ENCODE assay signal across 11 cellular contexts in genomic region chr3:130052366-130052765, GRCh38. TPM values are rescaled to one million over a fixed set of nuclear protein-coding genes. Genes with fewer than 3 reads are reported as not detected.
DNase-seq lines count a peak whose midpoint lies in the region; TF ChIP-seq lines count a peak whose summit lies in the region.
"Not testable (repeated sequence)": the region's sequence is repeated elsewhere in the genome, so short reads cannot be mapped to it uniquely, and the experiment has no call there.
"Had no signal": no experiment of that assay in that cellular context is flagged by ENCODE, and none has a peak within 500 bp of the region (broad histone marks: within the 10 kb centered on the region; RNA-seq: fewer than 3 reads in every experiment).

No MANE protein-coding gene starts in this region.

- DNase-seq in ELF-1 (ENCODE audit: low read depth, low spot score) (peak; percentile 70), HFFc6 (peak; percentile 39), RPMI7951 (ENCODE audit: low read depth) (peak; percentile 29), fibroblast of peridontal ligament (ENCODE audit: extremely low read depth) (peak; percentile 11), myocyte (ENCODE audit: low read depth) (peak; percentile 57)
- DNase-seq in osteocyte (ENCODE audit: extremely low spot score, unreplicated experiment) = not testable (repeated sequence)

- TF ChIP-seq CTCF in HFFc6 (IDR thresholded peaks at IDR 0.05); osteocyte (IDR thresholded peaks at IDR 0.05): not testable (repeated sequence)

- H3K27ac Mint-ChIP-seq in HFFc6 (peak overlapping the region; percentile 76), osteocyte (ENCODE audit: unreplicated experiment) (peak overlapping the region; percentile 42)

- peaks cover 42% of the 10 kb centered on the region for H3K4me1 Mint-ChIP-seq in HFFc6 (ENCODE audit: low read depth)
- H3K4me1 Mint-ChIP-seq in osteocyte (ENCODE audit: unreplicated experiment) = peaks cover 21% of the 10 kb centered on the region

- H3K4me3 Mint-ChIP-seq in HFFc6 = peak overlapping the region; percentile 73
- not testable (repeated sequence) for H3K4me3 Mint-ChIP-seq in osteocyte (ENCODE audit: unreplicated experiment)

- not testable (repeated sequence) for H3K9me3 Mint-ChIP-seq in HFFc6; osteocyte (ENCODE audit: unreplicated experiment)

- H3K36me3 Mint-ChIP-seq in HFFc6 (ENCODE audit: low read depth); osteocyte (ENCODE audit: unreplicated experiment): not testable (repeated sequence)

- H3K27me3 Mint-ChIP-seq in HFFc6 (ENCODE audit: insufficient read depth); osteocyte (ENCODE audit: unreplicated experiment): not testable (repeated sequence)

RNA-seq across cellular contexts. Expression of gene ALG1L2, which starts 29.3 kb away (rescaled TPM):
- total RNA-seq in HFFc6 (2021; fragmentation: NEBNext Ultra II Directional; extraction: Animal tissue kit (Norgen Biotek cat#: 25700)) = under 1 TPM in 4 of 6 experiments, not detected in 2; 0.32 to 0.85 (median 0.46) TPM
- total RNA-seq in RPMI7951 (2014; rRNA removed; shearing (Covaris generic)) = not detected in 2 replicates
- not detected in 2 replicates for total RNA-seq in myocyte
- 0.15 TPM for polyA plus RNA-seq in myocyte (2012)
- 2.1 and 2.4 TPM in 2 replicates for total RNA-seq in osteocyte
- total RNA-seq: A172, A673, Daoy had no signal
- polyA plus RNA-seq: BJ; CD4-positive, alpha-beta memory T cell had no signal
